Comparison of ENCODE assay signal across 25 cellular contexts in the genomic region with DNA sequence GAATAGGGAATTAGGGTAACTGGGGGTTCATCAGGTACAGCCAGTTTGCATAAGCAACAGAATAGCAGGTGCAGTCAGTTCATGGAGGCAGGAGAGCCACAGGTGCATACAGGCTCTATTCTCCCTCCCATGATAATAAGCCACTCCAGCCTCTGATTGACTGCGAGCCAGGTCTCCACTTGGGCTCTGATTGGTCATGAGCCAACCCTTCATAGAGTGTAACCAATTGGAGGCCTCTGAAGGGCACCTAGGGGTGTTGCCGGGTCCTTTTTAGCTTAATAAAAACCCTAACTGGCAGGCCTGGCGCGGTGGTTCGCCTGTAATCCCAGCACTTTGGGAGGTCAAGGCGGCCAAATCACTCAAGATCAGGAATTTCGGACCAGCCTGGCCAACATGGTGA. TPM values are rescaled to one million over a fixed set of nuclear protein-coding genes. Genes with fewer than 3 reads are reported as not detected.
DNase-seq lines count a peak whose midpoint lies in the region; ATAC-seq and TF ChIP-seq lines count a peak whose summit lies in the region.
"Had no signal": no experiment of that assay in that cellular context is flagged by ENCODE, and none has a peak within 500 bp of the region (broad histone marks: within the 10 kb centered on the region; RNA-seq: fewer than 3 reads in every experiment).

No MANE protein-coding gene starts in this region.

- no peaks in the 10 kb centered on the region for H3K9me2 ChIP-seq in SK-N-SH

- no peak for TF ChIP-seq RAD21 in SK-N-SH (IDR thresholded peaks at IDR 0.05; ENCODE audit: low read length)

- H3K4me2 ChIP-seq in SK-N-SH: no peak overlapping the region

- DNase-seq in SK-N-SH: no peak
- peak; percentile 92 for DNase-seq in NCI-H146 treated with DMSO at 0.1 percent for 48 hours (lab: John Stamatoyannopoulos, UW; ENCODE audit: unreplicated experiment)
- DNase-seq in Panc1 (ENCODE audit: low read depth, low spot score): no peak
- no peak for DNase-seq in D341Med (ENCODE audit: low spot score)
- DNase-seq in OCI-M2 (lab: John Stamatoyannopoulos, UW; ENCODE audit: unreplicated experiment): no peak
- DNase-seq: activated CD8-positive, alpha-beta T cell treated with anti-CD3 and anti-CD28 coated beads, Interleukin-2, amount 10 ng/mL, durations not matched to agents 7 days and 5 days; activated gamma-delta T cell; adrenal gland; BE2C; HCEC 1CT; kidney glomerular epithelial cell; NCI-H187; nephron progenitor cell; right cardiac atrium; stimulated activated CD4-positive, alpha-beta T cell treated with anti-CD3 and anti-CD28 coated beads, Interleukin-4, amount 100 ng/mL, for 24 hours; stimulated activated naive B cell treated with anti-CD40 and anti-IgM and Interleukin-4, amounts not matched to agents 10 μg/mL and 1 μg/mL and 100 μg/mL, for 72 hours had no signal

- H3K9me3 ChIP-seq in SK-N-SH (no peaks in the 10 kb centered on the region), Panc1 (ENCODE audit: control insufficient read depth, insufficient read depth, low read depth, low read length) (no peaks in the 10 kb centered on the region)
- H3K9me3 ChIP-seq: adrenal gland, BE2C, suprapubic skin had no signal

- intact Hi-C loops in Panc1 (cut with micrococcal nuclease; ENCODE audit: unreplicated experiment): loop anchor here (10.0 kb wide), 1 partner anchor 127 kb away; no protein-coding TSS in a partner anchor

- H3K9ac ChIP-seq in SK-N-SH: no peak overlapping the region
- H3K9ac ChIP-seq: parathyroid adenoma had no signal

- peaks cover under 1% of the 10 kb centered on the region for H3F3A ChIP-seq in SK-N-SH (replicated peaks; ENCODE audit: insufficient read depth)

- POLR2A ChIA-PET in SK-N-SH (lab: Yijun Ruan, JAX): no interaction called here
- POLR2A ChIA-PET in Panc1 (lab: Charles Lee): interaction anchor here (0.9 kb wide), 1 partner anchor 133 kb away, joined by 3 read pairs; no protein-coding TSS in a partner anchor

- H3K27me3 ChIP-seq in SK-N-SH (ENCODE audit: insufficient read depth) (no peaks in the 10 kb centered on the region), Panc1 (ENCODE audit: control insufficient read depth, insufficient read depth, low read length) (no peaks in the 10 kb centered on the region)
- H3K27me3 ChIP-seq: adrenal gland, BE2C, suprapubic skin had no signal

- no peak for TF ChIP-seq EP300 in SK-N-SH (IDR thresholded peaks at IDR 0.05; ENCODE audit: borderline replicate concordance in 1 of 2, low read depth in 1 of 2, low read length in 1 of 2)

- H3K4me1 ChIP-seq in SK-N-SH (ENCODE audit: control insufficient read depth in 1 of 2, insufficient read depth in 2 of 2, low read depth in 1 of 2, low read length in 1 of 2) (peaks cover 0 to under 1% of the 10 kb centered on the region in 2 experiments; a peak in 1 of 4 replicates), Panc1 (ENCODE audit: control insufficient read depth, insufficient read depth, low read length) (peaks cover 3% of the 10 kb centered on the region)
- H3K4me1 ChIP-seq: adrenal gland, BE2C, parathyroid adenoma had no signal

- 63% methylated on average over 7 of the region's 7 CpGs for WGBS in SK-N-SH (ENCODE audit: low lambda C conversion rate)

- H3K79me2 ChIP-seq in SK-N-SH (ENCODE audit: insufficient read depth): no peaks in the 10 kb centered on the region
- H3K79me2 ChIP-seq: parathyroid adenoma had no signal

- no peaks in the 10 kb centered on the region for H4K20me1 ChIP-seq in SK-N-SH (ENCODE audit: insufficient read depth)

- ATAC-seq in SK-N-SH treated with all-trans-retinoic acid at 6 μM for 48 hours: peak; percentile 24; the same call in 1 of the 3 replicates
- ATAC-seq in Panc1: peak; percentile 46; the same call in 1 of the 2 replicates
- no peak for ATAC-seq in HG02884 (IDR thresholded peaks at IDR 0.05; ENCODE audit: unreplicated experiment)
- ATAC-seq in GM19023 (IDR thresholded peaks at IDR 0.05; ENCODE audit: unreplicated experiment): no peak
- ATAC-seq: activated CD8-positive, alpha-beta T cell treated with anti-CD3 and anti-CD28 coated beads, Interleukin-2, amount 10 ng/mL, durations not matched to agents 7 days and 5 days; right cardiac atrium; Right ventricle myocardium inferior; stimulated activated naive B cell treated with anti-CD40 and anti-IgM and Interleukin-4, amounts not matched to agents 10 μg/mL and 1 μg/mL and 100 μg/mL, for 72 hours had no signal

- H3K4me3 ChIP-seq in SK-N-SH (ENCODE audit: low read depth in 2 of 2, low read length in 1 of 2): no peak overlapping the region
- H3K4me3 ChIP-seq in Panc1 (ENCODE audit: low read depth in 2 of 2, low read length in 2 of 2): no peak overlapping the region
- H3K4me3 ChIP-seq: adrenal gland, suprapubic skin had no signal

- TF ChIP-seq CTCF in SK-N-SH (IDR thresholded peaks at IDR 0.05): no peak
- no peak for TF ChIP-seq CTCF in Panc1 (IDR thresholded peaks at IDR 0.05)

- in situ Hi-C loops in Panc1 (cut with HindIII; ENCODE audit: low pct_unique_long_range_greater_than_20kb, low sequenced_read_pairs): no loop called here

- H2AFZ ChIP-seq in SK-N-SH (ENCODE audit: low read depth): no peak overlapping the region
- H2AFZ ChIP-seq: parathyroid adenoma had no signal

- H3K27ac ChIP-seq in SK-N-SH (ENCODE audit: low read depth in 2 of 2, low read length in 1 of 2) (no peak overlapping the region), Panc1 (ENCODE audit: low read length) (no peak overlapping the region)
- H3K27ac ChIP-seq: adrenal gland, parathyroid adenoma, suprapubic skin had no signal

- no TSS peak for BruUV-seq in Panc1 (replicated peaks; lab: Mats Ljungman, UMichigan)

- H3K36me3 ChIP-seq in SK-N-SH (replicated peaks in 1 of 2; ENCODE audit: control insufficient read depth in 1 of 2, insufficient read depth in 2 of 2, low read length in 1 of 2) (no peaks in the 10 kb centered on the region), Panc1 (ENCODE audit: control insufficient read depth, insufficient read depth, low read length) (no peaks in the 10 kb centered on the region)
- H3K36me3 ChIP-seq: adrenal gland, BE2C, suprapubic skin had no signal

- CTCF ChIA-PET in SK-N-SH (lab: Yijun Ruan, JAX): interaction anchor here (1.7 kb wide), 1 partner anchor 7 kb away, joined by 9 read pairs; no protein-coding TSS in a partner anchor
- CTCF ChIA-PET in Panc1 (lab: Charles Lee): no interaction called here

TF ChIP-seq in SK-N-SH treated with all-trans-retinoic acid at 6 μM for 48 hours, 23 proteins besides CTCF, POLR2A, EP300 and RAD21:
- TF ChIP-seq ARNTL (CRISPR knock-in tag; IDR thresholded peaks at IDR 0.05; ENCODE audit: borderline replicate concordance, low read depth) (no peak), TOX (CRISPR knock-in tag; IDR thresholded peaks at IDR 0.05; ENCODE audit: borderline replicate concordance) (no peak)
- TF ChIP-seq, protein P1, sequence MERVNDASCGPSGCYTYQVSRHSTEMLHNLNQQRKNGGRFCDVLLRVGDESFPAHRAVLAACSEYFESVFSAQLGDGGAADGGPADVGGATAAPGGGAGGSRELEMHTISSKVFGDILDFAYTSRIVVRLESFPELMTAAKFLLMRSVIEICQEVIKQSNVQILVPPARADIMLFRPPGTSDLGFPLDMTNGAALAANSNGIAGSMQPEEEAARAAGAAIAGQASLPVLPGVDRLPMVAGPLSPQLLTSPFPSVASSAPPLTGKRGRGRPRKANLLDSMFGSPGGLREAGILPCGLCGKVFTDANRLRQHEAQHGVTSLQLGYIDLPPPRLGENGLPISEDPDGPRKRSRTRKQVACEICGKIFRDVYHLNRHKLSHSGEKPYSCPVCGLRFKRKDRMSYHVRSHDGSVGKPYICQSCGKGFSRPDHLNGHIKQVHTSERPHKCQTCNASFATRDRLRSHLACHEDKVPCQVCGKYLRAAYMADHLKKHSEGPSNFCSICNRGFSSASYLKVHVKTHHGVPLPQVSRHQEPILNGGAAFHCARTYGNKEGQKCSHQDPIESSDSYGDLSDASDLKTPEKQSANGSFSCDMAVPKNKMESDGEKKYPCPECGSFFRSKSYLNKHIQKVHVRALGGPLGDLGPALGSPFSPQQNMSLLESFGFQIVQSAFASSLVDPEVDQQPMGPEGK (CRISPR knock-in tag; IDR thresholded peaks at IDR 0.05; ENCODE audit: borderline replicate concordance): no peak

TF ChIP-seq in SK-N-SH, 30 proteins besides CTCF, POLR2A, EP300 and RAD21 (continues in another document):
- TF ChIP-seq, protein P2, sequence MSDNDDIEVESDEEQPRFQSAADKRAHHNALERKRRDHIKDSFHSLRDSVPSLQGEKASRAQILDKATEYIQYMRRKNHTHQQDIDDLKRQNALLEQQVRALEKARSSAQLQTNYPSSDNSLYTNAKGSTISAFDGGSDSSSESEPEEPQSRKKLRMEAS (IDR thresholded peaks at IDR 0.05; ENCODE audit: low read depth): no peak
- TF ChIP-seq, protein P3, sequence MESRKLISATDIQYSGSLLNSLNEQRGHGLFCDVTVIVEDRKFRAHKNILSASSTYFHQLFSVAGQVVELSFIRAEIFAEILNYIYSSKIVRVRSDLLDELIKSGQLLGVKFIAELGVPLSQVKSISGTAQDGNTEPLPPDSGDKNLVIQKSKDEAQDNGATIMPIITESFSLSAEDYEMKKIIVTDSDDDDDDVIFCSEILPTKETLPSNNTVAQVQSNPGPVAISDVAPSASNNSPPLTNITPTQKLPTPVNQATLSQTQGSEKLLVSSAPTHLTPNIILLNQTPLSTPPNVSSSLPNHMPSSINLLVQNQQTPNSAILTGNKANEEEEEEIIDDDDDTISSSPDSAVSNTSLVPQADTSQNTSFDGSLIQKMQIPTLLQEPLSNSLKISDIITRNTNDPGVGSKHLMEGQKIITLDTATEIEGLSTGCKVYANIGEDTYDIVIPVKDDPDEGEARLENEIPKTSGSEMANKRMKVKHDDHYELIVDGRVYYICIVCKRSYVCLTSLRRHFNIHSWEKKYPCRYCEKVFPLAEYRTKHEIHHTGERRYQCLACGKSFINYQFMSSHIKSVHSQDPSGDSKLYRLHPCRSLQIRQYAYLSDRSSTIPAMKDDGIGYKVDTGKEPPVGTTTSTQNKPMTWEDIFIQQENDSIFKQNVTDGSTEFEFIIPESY (IDR thresholded peaks at IDR 0.05; ENCODE audit: borderline replicate concordance, low read depth): no peak

RNA-seq across cellular contexts. Expression of a gene that starts 8.7 kb away (rescaled TPM):
- 0.05 TPM in 1 of 2 replicates, not detected in the other for polyA plus RNA-seq in SK-N-SH (2012; rRNA removed)
- not detected in 2 replicates for polyA plus RNA-seq in SK-N-SH (2012; cell fraction: cytosol; rRNA removed)
- polyA plus RNA-seq in SK-N-SH (2012; cell fraction: nucleus; rRNA removed): 0.04 TPM in 1 of 2 replicates, not detected in the other
- not detected for total RNA-seq in Panc1 (2021; ENCODE audit: unreplicated experiment)
- polyA plus RNA-seq in Panc1 (2012; ENCODE audit: insufficient read length): not detected
- total RNA-seq: activated CD8-positive, alpha-beta T cell treated with anti-CD3 and anti-CD28 coated beads, Interleukin-2, amount 10 ng/mL, durations not matched to agents 7 days and 5 days; MCF 10A; mucosa of gallbladder; suprapubic skin; T-helper 1 cell treated with Interleukin-12 subunit alpha and Interleukin-12 subunit beta and Interleukin-4 antibody, amounts not matched to agents 30 ng/mL and 1 ng/mL, for 36 hours had no signal

RNA-seq across cellular contexts. Expression of a gene that starts 9.1 kb away (rescaled TPM):
- 0.75 and 1.2 TPM in 2 replicates for polyA plus RNA-seq in SK-N-SH (2012; rRNA removed)
- 0.28 and 0.79 TPM in 2 replicates for polyA plus RNA-seq in SK-N-SH (2012; cell fraction: cytosol; rRNA removed)
- 0.93 and 1.3 TPM in 2 replicates for polyA plus RNA-seq in SK-N-SH (2012; cell fraction: nucleus; rRNA removed)
- total RNA-seq in Panc1 (2021; ENCODE audit: unreplicated experiment): 0.49 TPM
- polyA plus RNA-seq in Panc1 (2012; ENCODE audit: insufficient read length): 0.86 TPM
- total RNA-seq: activated CD8-positive, alpha-beta T cell treated with anti-CD3 and anti-CD28 coated beads, Interleukin-2, amount 10 ng/mL, durations not matched to agents 7 days and 5 days; right cardiac atrium; Right ventricle myocardium inferior; T-helper 1 cell treated with Interleukin-12 subunit alpha and Interleukin-12 subunit beta and Interleukin-4 antibody, amounts not matched to agents 30 ng/mL and 1 ng/mL, for 36 hours had no signal

RNA-seq across cellular contexts. Expression of a gene that starts 39.0 kb away (rescaled TPM):
- polyA plus RNA-seq in SK-N-SH (2012; rRNA removed): 62.7 and 72.8 TPM in 2 replicates
- 20.1 and 27.9 TPM in 2 replicates for polyA plus RNA-seq in SK-N-SH (2012; cell fraction: cytosol; rRNA removed)
- polyA plus RNA-seq in SK-N-SH (2012; cell fraction: nucleus; rRNA removed): 177 and 216 TPM in 2 replicates
- 32.5 TPM for total RNA-seq in Panc1 (2021; ENCODE audit: unreplicated experiment)
- polyA plus RNA-seq in Panc1 (2012; ENCODE audit: insufficient read length): 50.9 TPM

Comparison
In these comparisons a context has a peak if more than half of its experiments do, and no peak if none do; other contexts are left out.
1. ATAC-seq: peak in SK-N-SH treated with all-trans-retinoic acid at 6 μM for 48 hours (single experiment) and Panc1 (single experiment); none in HG02884 (single experiment) and GM19023 (single experiment).